ENCODE assay signal across 12 cellular contexts in the genomic region with DNA sequence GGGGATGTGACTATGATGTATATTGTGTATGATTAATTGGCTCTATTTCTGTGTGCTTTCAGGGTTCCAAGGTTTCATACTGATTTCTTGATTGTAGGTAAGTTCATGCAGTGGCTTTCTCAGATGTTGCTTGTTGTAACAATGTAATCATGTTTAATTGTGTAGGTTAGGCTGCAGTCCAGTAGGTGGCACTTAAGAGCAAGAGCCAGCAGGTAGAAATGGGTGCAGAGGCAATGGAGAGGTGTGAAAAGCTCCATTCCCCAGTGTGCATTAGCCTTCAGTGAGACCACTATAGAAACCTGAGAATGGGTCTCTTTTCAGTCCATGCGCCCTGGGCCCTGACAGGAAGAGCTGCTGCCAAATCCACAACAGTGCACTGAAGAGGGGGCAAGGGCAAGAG. TPM values are rescaled to one million over a fixed set of nuclear protein-coding genes. Genes with fewer than 3 reads are reported as not detected.
A peak's percentile ranks its signal among the peaks of the same experiment; 100 is the strongest.
DNase-seq lines count a peak whose midpoint lies in the region; ATAC-seq and TF ChIP-seq lines count a peak whose summit lies in the region.
"Had no signal": no experiment of that assay in that cellular context is flagged by ENCODE, and none has a peak within 500 bp of the region (broad histone marks: within the 10 kb centered on the region; RNA-seq: fewer than 3 reads in every experiment).

No MANE protein-coding gene starts in this region.

- DNase-seq in NCI-H1694 (lab: John Stamatoyannopoulos, UW) (peak; percentile 1), NCI-H1694 treated with DMSO at 0.1 percent for 48 hours (lab: John Stamatoyannopoulos, UW) (no peak), RWPE2 (ENCODE audit: low spot score) (no peak), left lobe of liver (ENCODE audit: low spot score) (no peak), NCI-H1105 treated with DMSO at 0.1 percent for 48 hours (lab: John Stamatoyannopoulos, UW) (no peak), prostate gland (ENCODE audit: low spot score) (no peak), HuH-7 (ENCODE audit: low spot score) (no peak)
- DNase-seq: activated CD4-positive, alpha-beta T cell treated with anti-CD3 and anti-CD28 coated beads, Interleukin-2, amount 10 ng/mL, durations not matched to agents 7 days and 5 days; heart left ventricle had no signal

- no peak overlapping the region for H3K27ac ChIP-seq in RWPE2 (ENCODE audit: poor library complexity, severe bottlenecking)
- H3K27ac ChIP-seq in prostate gland = no peak overlapping the region
- H3K27ac ChIP-seq: heart left ventricle, skin epidermis had no signal

- H3K27me3 ChIP-seq in RWPE2 (ENCODE audit: insufficient read depth, poor library complexity, severe bottlenecking) (no peaks in the 10 kb centered on the region), prostate gland (replicated peaks; ENCODE audit: insufficient read depth) (no peaks in the 10 kb centered on the region)
- H3K27me3 ChIP-seq: heart left ventricle had no signal

- H3K4me1 ChIP-seq in RWPE2 (ENCODE audit: insufficient read depth, poor library complexity, severe bottlenecking) = no peaks in the 10 kb centered on the region
- H3K4me1 ChIP-seq in prostate gland (replicated peaks) = no peaks in the 10 kb centered on the region
- H3K4me1 ChIP-seq: heart left ventricle had no signal

- ATAC-seq in HG03159 (IDR thresholded peaks at IDR 0.05; ENCODE audit: unreplicated experiment) = peak; percentile 88
- no peak for ATAC-seq in RWPE2 (ENCODE audit: low read depth)
- ATAC-seq in left lobe of liver = peak; percentile 33
- ATAC-seq: heart left ventricle had no signal

- intact Hi-C loops in prostate gland (cut with DNase I) = no loop called here

- 89% methylated on average over 1 of the region's 1 CpG for WGBS in prostate gland

- no peak overlapping the region for H3K4me3 ChIP-seq in RWPE2 (ENCODE audit: severe bottlenecking)
- H3K4me3 ChIP-seq in prostate gland = no peak overlapping the region
- H3K4me3 ChIP-seq: heart left ventricle, skin epidermis had no signal

- no peaks in the 10 kb centered on the region for H3K36me3 ChIP-seq in RWPE2 (ENCODE audit: low read depth)
- H3K36me3 ChIP-seq in prostate gland = no peaks in the 10 kb centered on the region
- H3K36me3 ChIP-seq: heart left ventricle had no signal

- H3K9me3 ChIP-seq in RWPE2 (ENCODE audit: severe bottlenecking) = no peaks in the 10 kb centered on the region
- no peaks in the 10 kb centered on the region for H3K9me3 ChIP-seq in prostate gland

- TF ChIP-seq CTCF in RWPE2 (IDR thresholded peaks at IDR 0.05; ENCODE audit: poor library complexity, severe bottlenecking) = peak; percentile 12
- TF ChIP-seq CTCF in prostate gland (IDR thresholded peaks at IDR 0.05) = no peak

- TF ChIP-seq POLR2A in prostate gland (IDR thresholded peaks at IDR 0.05) = no peak

RNA-seq across cellular contexts. Expression of gene DCAF12L2, which starts 28.2 kb away (rescaled TPM):
- total RNA-seq in left lobe of liver (not detected), prostate gland (10 to 100 TPM in 1 of 2 donors, 1 to 10 TPM in 1; 3.6 to 52.1 TPM)
- total RNA-seq: activated CD4-positive, alpha-beta T cell treated with anti-CD3 and anti-CD28 coated beads, Interleukin-2, amount 10 ng/mL, durations not matched to agents 7 days and 5 days; RPMI7951 had no signal
